Comparison of ENCODE assay signal across 18 cellular contexts in genomic region chr2:181240844-181241243, GRCh38.
A peak's percentile ranks its signal among the peaks of the same experiment; 100 is the strongest.
DNase-seq lines count a peak whose midpoint lies in the region; ATAC-seq and TF ChIP-seq lines count a peak whose summit lies in the region.
"Had no signal": no experiment of that assay in that cellular context is flagged by ENCODE, and none has a peak within 500 bp of the region (broad histone marks: within the 10 kb centered on the region; RNA-seq: fewer than 3 reads in every experiment).

No MANE protein-coding gene starts in this region.

- no peaks in the 10 kb centered on the region for H3K36me3 ChIP-seq in Loucy (ENCODE audit: insufficient read depth, low read length)
- no peaks in the 10 kb centered on the region for H3K36me3 ChIP-seq in Peyer's patch

- peak overlapping the region; percentile 57 for H3K27ac Mint-ChIP-seq in activated CD8-positive, alpha-beta T cell treated with anti-CD3 and anti-CD28 coated beads for 36 hours
- H3K27ac Mint-ChIP-seq in activated CD8-positive, alpha-beta T cell treated with anti-CD3 and anti-CD28 coated beads, Interleukin-2, amount 10 ng/mL, durations not matched to agents 7 days and 5 days: no peak overlapping the region
- H3K27ac Mint-ChIP-seq: H9 had no signal

- H3K9me3 ChIP-seq in Loucy (ENCODE audit: insufficient read depth, low read depth, low read length): no peaks in the 10 kb centered on the region
- no peaks in the 10 kb centered on the region for H3K9me3 ChIP-seq in Peyer's patch

- no peak overlapping the region for H3K4me3 Mint-ChIP-seq in activated CD8-positive, alpha-beta T cell treated with anti-CD3 and anti-CD28 coated beads for 36 hours
- H3K4me3 Mint-ChIP-seq in activated CD8-positive, alpha-beta T cell treated with anti-CD3 and anti-CD28 coated beads, Interleukin-2, amount 10 ng/mL, durations not matched to agents 7 days and 5 days: no peak overlapping the region
- H3K4me3 Mint-ChIP-seq: CD14-positive monocyte, H9, IgD-negative memory B cell had no signal

- H3K27me3 ChIP-seq in Loucy (ENCODE audit: insufficient read depth, low read length, poor library complexity, severe bottlenecking) (no peaks in the 10 kb centered on the region), Peyer's patch (no peaks in the 10 kb centered on the region)

- peak overlapping the region; percentile 47 for H3K4me2 ChIP-seq in Loucy (ENCODE audit: low read depth, low read length, poor library complexity, severe bottlenecking)

- no peak overlapping the region for H3K9ac ChIP-seq in Loucy (ENCODE audit: low read depth, low read length, poor library complexity, severe bottlenecking)

- intact Hi-C loops in activated CD8-positive, alpha-beta T cell treated with anti-CD3 and anti-CD28 coated beads for 36 hours (cut with micrococcal nuclease): no loop called here

- no peaks in the 10 kb centered on the region for H3K79me2 ChIP-seq in Loucy (ENCODE audit: insufficient read depth, low read length)

- no peak for ATAC-seq in activated CD8-positive, alpha-beta T cell treated with anti-CD3 and anti-CD28 coated beads for 36 hours
- no peak for ATAC-seq in activated CD8-positive, alpha-beta T cell treated with anti-CD3 and anti-CD28 coated beads, Interleukin-2, amount 10 ng/mL, durations not matched to agents 7 days and 5 days
- ATAC-seq in HG03108 (IDR thresholded peaks at IDR 0.05; ENCODE audit: unreplicated experiment): no peak

- H3K27ac ChIP-seq in Peyer's patch: no peak overlapping the region

- H2AFZ ChIP-seq in Loucy (ENCODE audit: low read length): no peak overlapping the region

- H3K36me3 Mint-ChIP-seq in activated CD8-positive, alpha-beta T cell treated with anti-CD3 and anti-CD28 coated beads for 36 hours (ENCODE audit: low read depth): peaks cover 18% of the 10 kb centered on the region
- peaks cover 28% of the 10 kb centered on the region for H3K36me3 Mint-ChIP-seq in activated CD8-positive, alpha-beta T cell treated with anti-CD3 and anti-CD28 coated beads, Interleukin-2, amount 10 ng/mL, durations not matched to agents 7 days and 5 days (ENCODE audit: low read depth)

- H3K4me3 ChIP-seq in Loucy (ENCODE audit: low read length, poor library complexity, severe bottlenecking) (no peak overlapping the region), Peyer's patch (no peak overlapping the region)

- H3K27me3 Mint-ChIP-seq in activated CD8-positive, alpha-beta T cell treated with anti-CD3 and anti-CD28 coated beads for 36 hours: no peaks in the 10 kb centered on the region
- no peaks in the 10 kb centered on the region for H3K27me3 Mint-ChIP-seq in activated CD8-positive, alpha-beta T cell treated with anti-CD3 and anti-CD28 coated beads, Interleukin-2, amount 10 ng/mL, durations not matched to agents 7 days and 5 days (ENCODE audit: low read depth)
- H3K27me3 Mint-ChIP-seq: IgD-negative memory B cell had no signal

- H3F3A ChIP-seq in Loucy (ENCODE audit: low read depth): peaks cover 5% of the 10 kb centered on the region; the same call in 1 of the 2 replicates

- DNase-seq in activated CD8-positive, alpha-beta T cell treated with anti-CD3 and anti-CD28 coated beads for 36 hours: no peak
- DNase-seq in activated CD8-positive, alpha-beta T cell treated with anti-CD3 and anti-CD28 coated beads, Interleukin-2, amount 10 ng/mL, durations not matched to agents 7 days and 5 days: no peak
- DNase-seq in SK-N-DZ (ENCODE audit: low spot score): peak; percentile 13
- DNase-seq in Peyer's patch: no peak
- no peak for DNase-seq in kidney tubule cell (ENCODE audit: low spot score)
- DNase-seq: ACHN, AML-193, Calu3, DMS79, H9, NCI-H1417, NCI-H187 treated with DMSO at 0.1 percent for 48 hours, NCI-H510A, SHP77 had no signal

- H3K9me3 Mint-ChIP-seq in activated CD8-positive, alpha-beta T cell treated with anti-CD3 and anti-CD28 coated beads for 36 hours: peaks cover 9% of the 10 kb centered on the region
- H3K9me3 Mint-ChIP-seq in activated CD8-positive, alpha-beta T cell treated with anti-CD3 and anti-CD28 coated beads, Interleukin-2, amount 10 ng/mL, durations not matched to agents 7 days and 5 days (ENCODE audit: insufficient read depth): no peaks in the 10 kb centered on the region
- H3K9me3 Mint-ChIP-seq: CD14-positive monocyte, H9 had no signal

- CTCF ChIA-PET in activated CD8-positive, alpha-beta T cell treated with anti-CD3 and anti-CD28 coated beads for 36 hours (lab: Charles Lee): interaction anchor here (1.0 to 1.7 kb wide), 6 partner anchors 9 to 190 kb away, joined by 3 to 8 read pairs (median 4); no protein-coding TSS in a partner anchor
- CTCF ChIA-PET in activated CD8-positive, alpha-beta T cell treated with anti-CD3 and anti-CD28 coated beads, Interleukin-2, amount 10 ng/mL, durations not matched to agents 7 days and 5 days (lab: Charles Lee): interaction anchor here (0.6 to 2.0 kb wide), 5 partner anchors 13 to 225 kb away, joined by 3 to 8 read pairs (median 3); no protein-coding TSS in a partner anchor

- POLR2A ChIA-PET in activated CD8-positive, alpha-beta T cell treated with anti-CD3 and anti-CD28 coated beads for 36 hours (lab: Charles Lee): no interaction called here
- POLR2A ChIA-PET in activated CD8-positive, alpha-beta T cell treated with anti-CD3 and anti-CD28 coated beads, Interleukin-2, amount 10 ng/mL, durations not matched to agents 7 days and 5 days (lab: Charles Lee): interaction anchor here (1.3 kb wide), 1 partner anchor 136 kb away, joined by 3 read pairs; no protein-coding TSS in a partner anchor

- no peaks in the 10 kb centered on the region for H4K20me1 ChIP-seq in Loucy (ENCODE audit: insufficient read depth, low read length, poor library complexity, severe bottlenecking)

- peaks cover 58% of the 10 kb centered on the region for H3K4me1 Mint-ChIP-seq in activated CD8-positive, alpha-beta T cell treated with anti-CD3 and anti-CD28 coated beads for 36 hours (ENCODE audit: low read depth)
- H3K4me1 Mint-ChIP-seq in activated CD8-positive, alpha-beta T cell treated with anti-CD3 and anti-CD28 coated beads, Interleukin-2, amount 10 ng/mL, durations not matched to agents 7 days and 5 days (ENCODE audit: low read depth): peaks cover 48% of the 10 kb centered on the region
- H3K4me1 Mint-ChIP-seq: H9 had no signal

- no peak for TF ChIP-seq POLR2A in Peyer's patch (IDR thresholded peaks at IDR 0.05)

- TF ChIP-seq CTCF in activated CD8-positive, alpha-beta T cell treated with anti-CD3 and anti-CD28 coated beads for 36 hours (IDR thresholded peaks at IDR 0.05): no peak
- TF ChIP-seq CTCF in Loucy (conservative IDR thresholded peaks at IDR 0.05; ENCODE audit: low read length): no peak
- no peak for TF ChIP-seq CTCF in Peyer's patch (IDR thresholded peaks at IDR 0.05)

- H3K9me2 ChIP-seq in Loucy (replicated peaks; ENCODE audit: low read depth, low read length): no peaks in the 10 kb centered on the region

- H3K4me1 ChIP-seq in Loucy (ENCODE audit: insufficient read depth, low read length, poor library complexity, severe bottlenecking): peaks cover 28% of the 10 kb centered on the region
- no peaks in the 10 kb centered on the region for H3K4me1 ChIP-seq in Peyer's patch
